In genomic region chr20:38961530-38962043, GRCh38 we compare ENCODE assay signal across 8 cellular contexts. TPM values are rescaled to one million over a fixed set of nuclear protein-coding genes. Genes with fewer than 3 reads are reported as not detected.
DNase-seq lines count a peak whose midpoint lies in the region; ATAC-seq, FAIRE-seq and TF ChIP-seq lines count a peak whose summit lies in the region.

No MANE protein-coding gene starts in this region.

- POLR2A ChIA-PET in HepG2 (lab: Yijun Ruan, JAX) = interaction anchor here (0.5 to 2.3 kb wide), 29 partner anchors 8 to 1676 kb away, joined by 3 to 41 read pairs (median 4); partner anchors contain the start of gene FAM83D

- TF ChIP-seq POLR2A in HepG2 (IDR thresholded peaks at IDR 0.05; ENCODE audit: insufficient read depth in 1 of 2, low read depth in 2 of 2, low read length in 2 of 2) = no peak

- peak overlapping the region; percentile 89 for H3K27ac ChIP-seq in HepG2 (ENCODE audit: extremely low read length, insufficient read depth, low read length)

- no peak for ATAC-seq in activated naive CD8-positive, alpha-beta T cell treated with anti-CD3 and anti-CD28 coated beads, Interleukin-2, amount 50 U/mL, for 24 hours
- ATAC-seq in HepG2 (no peak), HG02970 (IDR thresholded peaks at IDR 0.05; ENCODE audit: low FRiP score, unreplicated experiment) (no peak)
- no peak for ATAC-seq in stimulated activated memory B cell treated with anti-CD40 and anti-IgM and Interleukin-4, amounts not matched to agents 10 μg/mL and 1 μg/mL and 100 μg/mL, for 72 hours

- in situ Hi-C loops in HepG2 (cut with HindIII; ENCODE audit: extremely low pct_ligation_motif_present, low pct_unique_long_range_greater_than_20kb) = no loop called here

- H3K4me2 ChIP-seq in HepG2 (ENCODE audit: low read depth, low read length) = peak overlapping the region; percentile 86

- H3K4me1 ChIP-seq in HepG2 (ENCODE audit: insufficient read depth, low read length) = peaks cover 41% of the 10 kb centered on the region

- H3K4me3 Mint-ChIP-seq in activated naive CD8-positive, alpha-beta T cell treated with anti-CD3 and anti-CD28 coated beads, Interleukin-2, amount 50 U/mL, for 24 hours = peak overlapping the region; percentile 97
- H3K4me3 Mint-ChIP-seq in stimulated activated memory B cell treated with anti-CD40 and anti-IgM and Interleukin-4, amounts not matched to agents 10 μg/mL and 1 μg/mL and 100 μg/mL, for 72 hours = peak overlapping the region; percentile 86

- H3K4me1 Mint-ChIP-seq in activated naive CD8-positive, alpha-beta T cell treated with anti-CD3 and anti-CD28 coated beads, Interleukin-2, amount 50 U/mL, for 24 hours = peaks cover 35% of the 10 kb centered on the region
- peaks cover 27% of the 10 kb centered on the region for H3K4me1 Mint-ChIP-seq in stimulated activated memory B cell treated with anti-CD40 and anti-IgM and Interleukin-4, amounts not matched to agents 10 μg/mL and 1 μg/mL and 100 μg/mL, for 72 hours

- peak; percentile 41 for DNase-seq in COLO668 (lab: John Stamatoyannopoulos, UW; ENCODE audit: unreplicated experiment)
- peak; percentile 11 for DNase-seq in NCI-H1092 (lab: John Stamatoyannopoulos, UW)
- DNase-seq in activated naive CD8-positive, alpha-beta T cell treated with anti-CD3 and anti-CD28 coated beads, Interleukin-2, amount 50 U/mL, for 24 hours = peak; percentile 33
- DNase-seq in HepG2 (ENCODE audit: low spot score) = no peak
- DNase-seq in NCI-H128 (lab: John Stamatoyannopoulos, UW; ENCODE audit: unreplicated experiment) = no peak
- DNase-seq in 8988T = no peak

- H3K4me3 ChIP-seq in HepG2 (replicated peaks in 1 of 3; ENCODE audit: insufficient read depth in 1 of 3, low read depth in 2 of 3, low read length in 3 of 3) = peak overlapping the region; percentile 57 to 95 (median 66); a peak in 5 of 6 replicates

- peaks cover 37% of the 10 kb centered on the region for H3K79me2 ChIP-seq in HepG2 (ENCODE audit: insufficient read depth, low read length)

- CTCF ChIA-PET in HepG2 (lab: Yijun Ruan, JAX; ENCODE audit: low intra/inter-chr PET ratio, low total read pairs) = interaction anchor here (1.1 kb wide), 1 partner anchor 35 kb away, joined by 6 read pairs; the partner anchor contains the start of gene FAM83D

- no peaks in the 10 kb centered on the region; a peak in 1 of 5 replicates for H3K27me3 ChIP-seq in HepG2 (ENCODE audit: control insufficient read depth in 1 of 2, insufficient read depth in 2 of 2, low read length in 2 of 2)

- no peaks in the 10 kb centered on the region for H3K9me3 Mint-ChIP-seq in activated naive CD8-positive, alpha-beta T cell treated with anti-CD3 and anti-CD28 coated beads, Interleukin-2, amount 50 U/mL, for 24 hours
- no peaks in the 10 kb centered on the region for H3K9me3 Mint-ChIP-seq in stimulated activated memory B cell treated with anti-CD40 and anti-IgM and Interleukin-4, amounts not matched to agents 10 μg/mL and 1 μg/mL and 100 μg/mL, for 72 hours

- TSS peak; percentile 93 for BruUV-seq in HepG2 (replicated peaks; lab: Mats Ljungman, UMichigan)

- H3K27ac Mint-ChIP-seq in activated naive CD8-positive, alpha-beta T cell treated with anti-CD3 and anti-CD28 coated beads, Interleukin-2, amount 50 U/mL, for 24 hours = peak overlapping the region; percentile 95
- peak overlapping the region; percentile 96 for H3K27ac Mint-ChIP-seq in stimulated activated memory B cell treated with anti-CD40 and anti-IgM and Interleukin-4, amounts not matched to agents 10 μg/mL and 1 μg/mL and 100 μg/mL, for 72 hours

- WGBS in HepG2 (ENCODE audit: low lambda C conversion rate) = 51% methylated on average over 16 of the region's 16 CpGs

- no peak overlapping the region for H2AFZ ChIP-seq in HepG2 (ENCODE audit: low read length)

- no peak for TF ChIP-seq RAD21 in HepG2 (CRISPR knock-in tag; IDR thresholded peaks at IDR 0.05)

- no peaks in the 10 kb centered on the region; a peak in 1 of 5 replicates for H3K36me3 ChIP-seq in HepG2 (replicated peaks in 1 of 2; ENCODE audit: control insufficient read depth in 1 of 2, insufficient read depth in 2 of 2, low read length in 2 of 2)

- no peak for TF ChIP-seq EP300 in HepG2 (IDR thresholded peaks at IDR 0.05; ENCODE audit: low read depth in 2 of 2, low read length in 2 of 2)
- TF ChIP-seq EP300 in HepG2 (CRISPR knock-in tag; IDR thresholded peaks at IDR 0.05; ENCODE audit: borderline replicate concordance) = no peak; the same call in 1 of the 2 replicates

- TF ChIP-seq CTCF in HepG2 (CRISPR knock-in tag; IDR thresholded peaks at IDR 0.05) = no peak

- intact Hi-C loops in HepG2 (cut with micrococcal nuclease; ENCODE audit: unreplicated experiment) = loop anchor here (1.0 to 10.0 kb wide), 3 partner anchors 35 to 83 kb away; partner anchors contain the start of gene FAM83D

- FAIRE-seq in HepG2 (lab: Jason Lieb, UNC) = no peak

- no peaks in the 10 kb centered on the region for H3K27me3 Mint-ChIP-seq in activated naive CD8-positive, alpha-beta T cell treated with anti-CD3 and anti-CD28 coated beads, Interleukin-2, amount 50 U/mL, for 24 hours
- no peaks in the 10 kb centered on the region for H3K27me3 Mint-ChIP-seq in stimulated activated memory B cell treated with anti-CD40 and anti-IgM and Interleukin-4, amounts not matched to agents 10 μg/mL and 1 μg/mL and 100 μg/mL, for 72 hours

- H3K36me3 Mint-ChIP-seq in activated naive CD8-positive, alpha-beta T cell treated with anti-CD3 and anti-CD28 coated beads, Interleukin-2, amount 50 U/mL, for 24 hours (ENCODE audit: low read depth) = peaks cover 13% of the 10 kb centered on the region
- H3K36me3 Mint-ChIP-seq in stimulated activated memory B cell treated with anti-CD40 and anti-IgM and Interleukin-4, amounts not matched to agents 10 μg/mL and 1 μg/mL and 100 μg/mL, for 72 hours = peaks cover 15% of the 10 kb centered on the region

- H3K9me3 ChIP-seq in HepG2 (ENCODE audit: low read length) = no peaks in the 10 kb centered on the region

- H4K20me1 ChIP-seq in HepG2 (ENCODE audit: insufficient read depth, low read length) = no peaks in the 10 kb centered on the region

- peak overlapping the region; percentile 94 for H3K9ac ChIP-seq in HepG2 (ENCODE audit: insufficient read depth, low read depth, low read length)

TF ChIP-seq in HepG2, 621 proteins besides CTCF, POLR2A, EP300 and RAD21 (continues in another document):
- no peak for TF ChIP-seq RXRB (CRISPR knock-in tag; IDR thresholded peaks at IDR 0.05; ENCODE audit: borderline replicate concordance)

RNA-seq across cellular contexts. Expression of gene DHX35, which starts 0.6 kb away (rescaled TPM):
- total RNA-seq in HepG2 (2016; rRNA removed; fragmentation: Illumina TruSeq; extraction: Trizol) = 28.7 and 30.4 TPM in 2 replicates
- 5.2 and 6.7 TPM in 2 replicates for total RNA-seq in HepG2 (2016; cell fraction: cytosol; rRNA removed; fragmentation: Illumina TruSeq; extraction: Trizol; ENCODE audit: low read depth)
- 29.9 and 33.4 TPM in 2 replicates for total RNA-seq in HepG2 (2016; cell fraction: insoluble cytoplasmic fraction; rRNA removed; fragmentation: Illumina TruSeq; extraction: Trizol)
- 8.6 and 10.5 TPM in 2 replicates for total RNA-seq in HepG2 (2016; cell fraction: membrane; rRNA removed; fragmentation: Illumina TruSeq; extraction: Trizol)
- 35.4 and 36.9 TPM in 2 replicates for total RNA-seq in HepG2 (2016; cell fraction: nucleus; rRNA removed; fragmentation: Illumina TruSeq; extraction: Trizol)
- polyA plus RNA-seq in HepG2 (2011; rRNA removed) = 25.8 and 26.2 TPM in 2 replicates
- 18.8 and 19.6 TPM in 2 replicates for polyA plus RNA-seq in HepG2 (2011; cell fraction: cytosol; rRNA removed)
- 58.1 and 67.7 TPM in 2 replicates for polyA plus RNA-seq in HepG2 (2011; cell fraction: nucleus; rRNA removed)
- 11.8 and 14.5 TPM in 2 replicates for polyA plus RNA-seq in HepG2 (2012)
- 1.6 and 1.8 TPM in 2 replicates for polyA plus RNA-seq in HepG2 (2016; cell fraction: cytosol; fragmentation: Illumina TruSeq; extraction: Trizol; ENCODE audit: low read depth)
- polyA plus RNA-seq in HepG2 (2016; cell fraction: insoluble cytoplasmic fraction; fragmentation: Illumina TruSeq; extraction: Trizol; ENCODE audit: low read depth) = 24.2 and 25.5 TPM in 2 replicates
- polyA plus RNA-seq in HepG2 (2016; cell fraction: membrane; fragmentation: Illumina TruSeq; extraction: Trizol; ENCODE audit: low read depth) = 4.9 TPM in 2 replicates
- 45.4 and 47.2 TPM in 2 replicates for polyA plus RNA-seq in HepG2 (2016; cell fraction: nucleus; fragmentation: Illumina TruSeq; extraction: Trizol; ENCODE audit: insufficient read depth, low read depth)
- polyA minus RNA-seq in HepG2 (2011; rRNA and poly(A)+ RNA removed; ENCODE audit: low replicate concordance) = 25.6 and 28.7 TPM in 2 replicates
- 10.4 and 11.8 TPM in 2 replicates for polyA minus RNA-seq in HepG2 (2011; cell fraction: cytosol; rRNA and poly(A)+ RNA removed)
- 46.6 and 48.2 TPM in 2 replicates for polyA minus RNA-seq in HepG2 (2011; cell fraction: nucleus; rRNA and poly(A)+ RNA removed)

RNA-seq across cellular contexts. Expression of gene FAM83D, which starts 35.4 kb away (rescaled TPM):
- total RNA-seq in HepG2 (2016; rRNA removed; fragmentation: Illumina TruSeq; extraction: Trizol) = 64.0 and 76.5 TPM in 2 replicates
- 7.7 and 8.1 TPM in 2 replicates for total RNA-seq in HepG2 (2016; cell fraction: cytosol; rRNA removed; fragmentation: Illumina TruSeq; extraction: Trizol; ENCODE audit: low read depth)
- total RNA-seq in HepG2 (2016; cell fraction: insoluble cytoplasmic fraction; rRNA removed; fragmentation: Illumina TruSeq; extraction: Trizol) = 64.0 and 71.6 TPM in 2 replicates
- total RNA-seq in HepG2 (2016; cell fraction: membrane; rRNA removed; fragmentation: Illumina TruSeq; extraction: Trizol) = 21.2 and 23.0 TPM in 2 replicates
- 31.3 and 37.7 TPM in 2 replicates for total RNA-seq in HepG2 (2016; cell fraction: nucleus; rRNA removed; fragmentation: Illumina TruSeq; extraction: Trizol)
- polyA plus RNA-seq in HepG2 (2011; rRNA removed) = 26.7 and 51.4 TPM in 2 replicates
- 28.2 and 38.6 TPM in 2 replicates for polyA plus RNA-seq in HepG2 (2011; cell fraction: cytosol; rRNA removed)
- polyA plus RNA-seq in HepG2 (2011; cell fraction: nucleus; rRNA removed) = 23.7 and 42.3 TPM in 2 replicates
- polyA plus RNA-seq in HepG2 (2012) = 13.4 and 27.1 TPM in 2 replicates
- 3.9 and 4.0 TPM in 2 replicates for polyA plus RNA-seq in HepG2 (2016; cell fraction: cytosol; fragmentation: Illumina TruSeq; extraction: Trizol; ENCODE audit: low read depth)
- 80.4 and 80.8 TPM in 2 replicates for polyA plus RNA-seq in HepG2 (2016; cell fraction: insoluble cytoplasmic fraction; fragmentation: Illumina TruSeq; extraction: Trizol; ENCODE audit: low read depth)
- 11.5 and 12.2 TPM in 2 replicates for polyA plus RNA-seq in HepG2 (2016; cell fraction: membrane; fragmentation: Illumina TruSeq; extraction: Trizol; ENCODE audit: low read depth)
- 61.5 and 62.0 TPM in 2 replicates for polyA plus RNA-seq in HepG2 (2016; cell fraction: nucleus; fragmentation: Illumina TruSeq; extraction: Trizol; ENCODE audit: insufficient read depth, low read depth)
- 42.3 and 93.4 TPM in 2 replicates for polyA minus RNA-seq in HepG2 (2011; rRNA and poly(A)+ RNA removed; ENCODE audit: low replicate concordance)
- polyA minus RNA-seq in HepG2 (2011; cell fraction: cytosol; rRNA and poly(A)+ RNA removed) = 16.7 and 27.9 TPM in 2 replicates
- polyA minus RNA-seq in HepG2 (2011; cell fraction: nucleus; rRNA and poly(A)+ RNA removed) = 19.5 and 32.3 TPM in 2 replicates

Comparison
In these comparisons a context has a peak if more than half of its experiments do, and no peak if none do; other contexts are left out.
1. DNase-seq: peak in COLO668 (single experiment), NCI-H1092 (single experiment) and activated naive CD8-positive, alpha-beta T cell treated with anti-CD3 and anti-CD28 coated beads, Interleukin-2, amount 50 U/mL, for 24 hours (single experiment); none in HepG2 (single experiment), NCI-H128 (single experiment) and 8988T (single experiment).